Comparison of ENCODE assay signal across 8 cellular contexts in the genomic region with DNA sequence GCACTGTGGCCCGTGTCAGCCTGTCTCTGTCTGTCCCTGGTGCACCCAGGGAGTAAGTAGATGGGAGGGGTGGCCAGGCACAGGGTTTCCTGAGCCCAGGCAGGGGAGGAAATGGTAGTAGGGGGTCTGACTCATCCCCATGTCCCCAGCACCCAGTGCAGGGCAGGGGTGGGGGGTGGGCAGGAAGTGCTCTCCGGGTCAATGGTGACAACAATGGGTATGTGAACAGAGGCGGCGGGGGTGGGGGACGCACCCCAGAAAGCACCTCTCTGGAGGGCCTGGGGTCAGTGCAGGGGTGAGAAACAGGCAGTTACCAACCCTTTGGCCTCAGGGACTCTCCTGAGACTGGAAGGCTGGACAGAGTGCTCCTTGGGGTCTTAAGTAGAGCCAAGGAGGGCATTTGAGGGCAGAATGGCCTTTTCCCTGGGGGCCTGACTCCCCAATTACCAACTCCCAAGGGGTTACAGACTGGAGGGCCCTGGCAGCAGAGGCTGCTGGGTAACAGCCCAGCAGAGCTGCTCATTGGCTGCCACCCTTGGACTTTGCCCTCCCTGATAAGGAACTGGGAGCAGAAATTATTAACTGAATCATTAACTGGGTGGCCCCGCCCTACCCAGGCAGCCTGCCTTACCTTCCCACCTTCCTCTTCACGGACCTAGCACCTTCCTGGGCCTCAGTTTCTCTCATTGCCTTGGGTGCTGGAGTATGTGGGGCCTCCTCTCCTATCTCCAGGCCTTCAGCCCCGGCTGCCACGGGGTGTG. TPM values are rescaled to one million over a fixed set of nuclear protein-coding genes. Genes with fewer than 3 reads are reported as not detected.
DNase-seq lines count a peak whose midpoint lies in the region; ATAC-seq and TF ChIP-seq lines count a peak whose summit lies in the region.

No MANE protein-coding gene starts in this region.

- H3K4me3 ChIP-seq in gastroesophageal sphincter, result no peak overlapping the region

- no peaks in the 10 kb centered on the region for H3K9me3 ChIP-seq in gastroesophageal sphincter

- TF ChIP-seq EP300 in gastroesophageal sphincter (IDR thresholded peaks at IDR 0.05), result no peak

- H3K4me3 Mint-ChIP-seq in Calu3 (ENCODE audit: low read depth, unreplicated experiment), result peak overlapping the region; percentile 99
- H3K4me3 Mint-ChIP-seq in activated CD4-positive, alpha-beta T cell treated with anti-CD3 and anti-CD28 coated beads, Interleukin-2, amount 10 ng/mL, durations not matched to agents 7 days and 5 days, result no peak overlapping the region

- H3K4me1 ChIP-seq in gastroesophageal sphincter, result peaks cover 0 to 12% (median 7%) of the 10 kb centered on the region in 3 donors

- CTCF ChIA-PET in Calu3 (lab: Charles Lee), result interaction anchor here (1.5 to 2.2 kb wide), 4 partner anchors 10 to 36 kb away, joined by 5 to 15 read pairs (median 6); a partner anchor contains a TSS
- CTCF ChIA-PET in activated CD4-positive, alpha-beta T cell treated with anti-CD3 and anti-CD28 coated beads, Interleukin-2, amount 10 ng/mL, durations not matched to agents 7 days and 5 days (lab: Charles Lee), result interaction anchor here (0.7 to 1.4 kb wide), 3 partner anchors 19 to 285 kb away, joined by 3 to 4 read pairs (median 3); no protein-coding TSS in a partner anchor

- no peaks in the 10 kb centered on the region for H3K36me3 ChIP-seq in gastroesophageal sphincter

- ATAC-seq in HG02678 (IDR thresholded peaks at IDR 0.05; ENCODE audit: unreplicated experiment) (peak; percentile 35), gastroesophageal sphincter (no peak), HG02884 (IDR thresholded peaks at IDR 0.05; ENCODE audit: unreplicated experiment) (no peak)

- H3K27me3 Mint-ChIP-seq in Calu3 (ENCODE audit: unreplicated experiment), result no peaks in the 10 kb centered on the region
- peaks cover 16% of the 10 kb centered on the region for H3K27me3 Mint-ChIP-seq in activated CD4-positive, alpha-beta T cell treated with anti-CD3 and anti-CD28 coated beads, Interleukin-2, amount 10 ng/mL, durations not matched to agents 7 days and 5 days

- POLR2A ChIA-PET in activated CD4-positive, alpha-beta T cell treated with anti-CD3 and anti-CD28 coated beads, Interleukin-2, amount 10 ng/mL, durations not matched to agents 7 days and 5 days (lab: Charles Lee), result no interaction called here

- H3K27ac Mint-ChIP-seq in Calu3 (ENCODE audit: unreplicated experiment), result peak overlapping the region; percentile 94
- peak overlapping the region; percentile 54 for H3K27ac Mint-ChIP-seq in activated CD4-positive, alpha-beta T cell treated with anti-CD3 and anti-CD28 coated beads, Interleukin-2, amount 10 ng/mL, durations not matched to agents 7 days and 5 days

- WGBS in gastroesophageal sphincter (ENCODE audit: low coverage in 1 of 2), 2 donors, result 86 to 100% methylated on average over 4 of the region's 9 CpGs

- peaks cover 53% of the 10 kb centered on the region for H3K36me3 Mint-ChIP-seq in Calu3 (ENCODE audit: insufficient read depth, unreplicated experiment)
- no peaks in the 10 kb centered on the region for H3K36me3 Mint-ChIP-seq in activated CD4-positive, alpha-beta T cell treated with anti-CD3 and anti-CD28 coated beads, Interleukin-2, amount 10 ng/mL, durations not matched to agents 7 days and 5 days (ENCODE audit: low read depth)

- peak; percentile 89 for DNase-seq in Calu3
- DNase-seq in activated CD4-positive, alpha-beta T cell treated with anti-CD3 and anti-CD28 coated beads, Interleukin-2, amount 10 ng/mL, durations not matched to agents 7 days and 5 days, result no peak
- DNase-seq in kidney glomerular epithelial cell (lab: John Stamatoyannopoulos, UW), result peak; percentile 69
- DNase-seq in effector CD8-positive, alpha-beta T cell (lab: John Stamatoyannopoulos, UW), result no peak
- DNase-seq in NCI-H524 (lab: John Stamatoyannopoulos, UW), result no peak

- no peaks in the 10 kb centered on the region for H3K9me3 Mint-ChIP-seq in Calu3 (ENCODE audit: low read depth, unreplicated experiment)
- no peaks in the 10 kb centered on the region for H3K9me3 Mint-ChIP-seq in activated CD4-positive, alpha-beta T cell treated with anti-CD3 and anti-CD28 coated beads, Interleukin-2, amount 10 ng/mL, durations not matched to agents 7 days and 5 days

- intact Hi-C loops in Calu3 (cut with micrococcal nuclease; ENCODE audit: unreplicated experiment), result no loop called here

- peaks cover 32% of the 10 kb centered on the region for H3K27me3 ChIP-seq in gastroesophageal sphincter

- no TSS peak for BruUV-seq in Calu3 (replicated peaks; lab: Mats Ljungman, UMichigan)

- peaks cover 79% of the 10 kb centered on the region for H3K4me1 Mint-ChIP-seq in Calu3 (ENCODE audit: low read depth, unreplicated experiment)
- H3K4me1 Mint-ChIP-seq in activated CD4-positive, alpha-beta T cell treated with anti-CD3 and anti-CD28 coated beads, Interleukin-2, amount 10 ng/mL, durations not matched to agents 7 days and 5 days, result peaks cover 25% of the 10 kb centered on the region

- no peak for TF ChIP-seq CTCF in Calu3 (IDR thresholded peaks at IDR 0.05; ENCODE audit: unreplicated experiment)
- no peak for TF ChIP-seq CTCF in gastroesophageal sphincter (IDR thresholded peaks at IDR 0.05)

- TF ChIP-seq POLR2A in gastroesophageal sphincter (IDR thresholded peaks at IDR 0.05), result no peak

- no peak overlapping the region for H3K27ac ChIP-seq in gastroesophageal sphincter

RNA-seq across cellular contexts. Expression of a gene that starts 4.2 kb away (rescaled TPM):
- total RNA-seq in Calu3 (2022), result 91.4 and 139 TPM in 2 replicates
- total RNA-seq in activated CD4-positive, alpha-beta T cell treated with anti-CD3 and anti-CD28 coated beads, Interleukin-2, amount 10 ng/mL, durations not matched to agents 7 days and 5 days, result 1 to 10 TPM; 1.1 to 1.2 TPM
- total RNA-seq in gastroesophageal sphincter, result under 1 TPM; 0.10 to 0.78 (median 0.19) TPM

RNA-seq across cellular contexts. Expression of a gene that starts 35.8 kb away (rescaled TPM):
- 140 and 146 TPM in 2 replicates for total RNA-seq in Calu3 (2022)
- total RNA-seq in activated CD4-positive, alpha-beta T cell treated with anti-CD3 and anti-CD28 coated beads, Interleukin-2, amount 10 ng/mL, durations not matched to agents 7 days and 5 days, result 100 to 1,000 TPM; 154 to 160 TPM
- 10 to 100 TPM; 31.4 to 36.7 (median 33.3) TPM for total RNA-seq in gastroesophageal sphincter

RNA-seq across cellular contexts. Expression of a gene that starts 36.1 kb away (rescaled TPM):
- total RNA-seq in Calu3 (2022) (72.4 TPM in 2 replicates), gastroesophageal sphincter (10 to 100 TPM in 1 of 4 donors, 1 to 10 TPM in 3; 7.1 to 14.2 (median 8.1) TPM)
- 100 to 1,000 TPM in 1 of 2 experiments, 10 to 100 TPM in 1; 98.6 to 118 TPM for total RNA-seq in activated CD4-positive, alpha-beta T cell treated with anti-CD3 and anti-CD28 coated beads, Interleukin-2, amount 10 ng/mL, durations not matched to agents 7 days and 5 days

Comparison
In these comparisons a context has a peak if more than half of its experiments do, and no peak if none do; other contexts are left out.
1. DNase-seq: peak in Calu3 (single experiment) and kidney glomerular epithelial cell (single experiment); none in activated CD4-positive, alpha-beta T cell treated with anti-CD3 and anti-CD28 coated beads, Interleukin-2, amount 10 ng/mL, durations not matched to agents 7 days and 5 days (single experiment), effector CD8-positive, alpha-beta T cell (single experiment) and NCI-H524 (0 of 2).
2. RNA of a gene that starts 4.2 kb away (total RNA-seq): 91.4 to 139 TPM in Calu3; 1.1 to 1.2 TPM in activated CD4-positive, alpha-beta T cell treated with anti-CD3 and anti-CD28 coated beads, Interleukin-2, amount 10 ng/mL, durations not matched to agents 7 days and 5 days and 0.10 to 0.78 TPM in gastroesophageal sphincter; every median in the first group is over 10 times any median in the second.